19 cellular contexts compared by ENCODE assay signal in genomic region chr3:105634719-105635118, GRCh38.
"Had no signal": no experiment of that assay in that cellular context is flagged by ENCODE, and none has a peak within 500 bp of the region (broad histone marks: within the 10 kb centered on the region; RNA-seq: fewer than 3 reads in every experiment).

No MANE protein-coding gene starts in this region.

- H3K9me3 ChIP-seq: MG63, SJSA1 had no signal

- H3K27me3 ChIP-seq: MG63, SJSA1 had no signal

- H3K36me3 ChIP-seq: MG63, SJSA1 had no signal

- H3K4me3 ChIP-seq: MG63, SJSA1 had no signal

- H3K4me1 ChIP-seq: SJSA1 had no signal

- H3K27ac ChIP-seq: SJSA1 had no signal

- DNase-seq: Karpas-422, KBM-7, MG63, NCI-H1092 treated with DMSO at 0.1 percent for 48 hours, NCI-H1436, NCI-H187, NCI-H2029, NCI-H2081 treated with DMSO at 0.1 percent for 48 hours, NCI-H2171, NCI-H226, NCI-H446, NCI-H510A, NCI-H524 treated with DMSO at 0.1 percent for 48 hours, NCI-H69, NCI-H774, Right ventricle myocardium superior, RPMI8226, SIG-M5 had no signal
